ENCODE assay signal across 15 cellular contexts in the genomic region with DNA sequence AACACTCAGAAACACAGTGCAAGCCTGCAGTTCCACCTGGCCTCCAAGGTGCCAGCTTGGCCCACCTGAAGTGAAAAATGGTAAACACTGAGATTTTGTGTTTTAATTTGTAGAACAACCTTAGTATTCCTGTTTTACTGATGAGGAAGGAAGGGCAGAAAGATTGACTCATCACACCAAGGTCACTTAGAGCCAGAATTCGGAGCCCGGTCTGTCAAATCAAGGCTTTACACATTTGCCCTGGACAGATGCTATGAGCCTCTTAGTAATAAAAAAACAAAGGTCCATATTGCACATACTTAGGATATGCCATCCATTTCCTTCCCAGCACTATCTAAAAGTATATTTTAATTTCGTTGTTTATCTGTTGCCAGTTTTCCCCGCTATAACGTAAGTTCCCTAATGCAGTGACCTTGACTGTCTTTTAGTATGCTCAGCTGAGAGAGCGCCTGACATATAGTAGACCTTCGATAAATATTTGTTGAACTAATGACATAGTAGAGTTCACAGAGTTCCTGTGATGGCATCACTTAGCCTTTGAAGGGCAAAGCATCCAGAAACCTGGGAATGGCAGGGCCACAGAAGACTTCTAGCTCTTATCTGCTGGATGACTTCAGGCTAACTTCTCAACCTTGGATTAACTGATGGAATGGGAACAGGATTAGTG. TPM values are rescaled to one million over a fixed set of nuclear protein-coding genes. Genes with fewer than 3 reads are reported as not detected.
DNase-seq lines count a peak whose midpoint lies in the region; ATAC-seq, FAIRE-seq and TF ChIP-seq lines count a peak whose summit lies in the region.
"Had no signal": no experiment of that assay in that cellular context is flagged by ENCODE, and none has a peak within 500 bp of the region (broad histone marks: within the 10 kb centered on the region; RNA-seq: fewer than 3 reads in every experiment).

No MANE protein-coding gene starts in this region.

- H3K9me3 ChIP-seq in PC-9 (ENCODE audit: insufficient read depth, low read depth), result no peaks in the 10 kb centered on the region
- no peaks in the 10 kb centered on the region for H3K9me3 ChIP-seq in pancreas
- H3K9me3 ChIP-seq in thyroid gland, result no peaks in the 10 kb centered on the region
- H3K9me3 ChIP-seq: heart right ventricle, testis had no signal

- H3K27ac ChIP-seq in PC-9 (peak overlapping the region; percentile 63), epithelial cell of prostate (peak overlapping the region; percentile 67), pancreas (no peak overlapping the region), thyroid gland (no peak overlapping the region)

- no peak for FAIRE-seq in pancreas (lab: Jason Lieb, UNC)

- CTCF ChIA-PET in PC-9 (lab: Charles Lee), result interaction anchor here (0.6 kb wide), 1 partner anchor 68 kb away, joined by 3 read pairs; no protein-coding TSS in a partner anchor

- TF ChIP-seq CTCF in PC-9 (conservative IDR thresholded peaks at IDR 0.05) (no peak), pancreas (IDR thresholded peaks at IDR 0.05) (no peak), thyroid gland (IDR thresholded peaks at IDR 0.05) (no peak)

- POLR2A ChIA-PET in PC-9 (lab: Charles Lee; ENCODE audit: unreplicated experiment), result interaction anchor here (0.6 kb wide), 2 partner anchors 31 to 32 kb away, joined by 4 to 6 read pairs; no protein-coding TSS in a partner anchor
- POLR2A ChIA-PET in naive thymus-derived CD8-positive, alpha-beta T cell (lab: Charles Lee), result interaction anchor here (1.0 kb wide), 1 partner anchor 46 kb away, joined by 3 read pairs; the partner anchor contains the start of gene TBX21

- H3K9me2 ChIP-seq in PC-9 (ENCODE audit: insufficient read depth), result no peaks in the 10 kb centered on the region

- WGBS in pancreas, 2 donors, result 46 to 49% methylated on average over 7 of the region's 7 CpGs
- 90 to 92% methylated on average over 7 of the region's 7 CpGs for WGBS in thyroid gland, 2 donors

- H3K27me3 Mint-ChIP-seq in naive thymus-derived CD8-positive, alpha-beta T cell, result no peaks in the 10 kb centered on the region
- H3K27me3 Mint-ChIP-seq: activated naive CD8-positive, alpha-beta T cell treated with anti-CD3 and anti-CD28 coated beads, Interleukin-2, amount 10 ng/mL, durations not matched to agents 7 days and 5 days; T-helper 17 cell had no signal

- H3K27me3 ChIP-seq in PC-9 (ENCODE audit: insufficient read depth, low read depth) (no peaks in the 10 kb centered on the region), pancreas (no peaks in the 10 kb centered on the region), thyroid gland (no peaks in the 10 kb centered on the region)
- H3K27me3 ChIP-seq: heart right ventricle, testis had no signal

- H3K27ac Mint-ChIP-seq in naive thymus-derived CD8-positive, alpha-beta T cell, result peak overlapping the region in 5 of 10 donors; percentile 3 to 72 (median 49)
- H3K27ac Mint-ChIP-seq: activated naive CD8-positive, alpha-beta T cell treated with anti-CD3 and anti-CD28 coated beads, Interleukin-2, amount 10 ng/mL, durations not matched to agents 7 days and 5 days; T-helper 17 cell had no signal

- H3K36me3 ChIP-seq in PC-9 (ENCODE audit: low read depth) (peaks cover 16% of the 10 kb centered on the region), pancreas (peaks cover 3 to 10% (median 8%) of the 10 kb centered on the region in 3 donors), thyroid gland (peaks cover 10 to 15% of the 10 kb centered on the region in 2 donors)

- TF ChIP-seq POLR2A in thyroid gland (IDR thresholded peaks at IDR 0.05), result no peak

- H4K20me1 ChIP-seq in PC-9 (ENCODE audit: insufficient read depth), result peaks cover 13% of the 10 kb centered on the region; the same call in 1 of the 2 replicates

- H3K4me1 Mint-ChIP-seq in naive thymus-derived CD8-positive, alpha-beta T cell, result peaks cover 0 to 4% (median 1%) of the 10 kb centered on the region in 4 donors

- peak overlapping the region in 1 of 10 donors; percentile 12 for H3K4me3 Mint-ChIP-seq in naive thymus-derived CD8-positive, alpha-beta T cell
- H3K4me3 Mint-ChIP-seq: activated naive CD8-positive, alpha-beta T cell treated with anti-CD3 and anti-CD28 coated beads, Interleukin-2, amount 10 ng/mL, durations not matched to agents 7 days and 5 days; T-helper 17 cell had no signal

- H3K36me3 Mint-ChIP-seq in naive thymus-derived CD8-positive, alpha-beta T cell, result peaks cover 0 to 46% (median 13%) of the 10 kb centered on the region in 3 donors

- peak in 3 of 4 donors; percentile 23 to 47 (median 29) for ATAC-seq in pancreas
- ATAC-seq in GM21447 (IDR thresholded peaks at IDR 0.05; ENCODE audit: unreplicated experiment), result no peak
- no peak for ATAC-seq in naive thymus-derived CD8-positive, alpha-beta T cell
- ATAC-seq: T-helper 17 cell had no signal

- no peaks in the 10 kb centered on the region for H3K79me2 ChIP-seq in PC-9 (ENCODE audit: low read depth)

- H3F3A ChIP-seq in PC-9 (ENCODE audit: insufficient read depth, low read depth), result peaks cover 67% of the 10 kb centered on the region

- H3K9me3 Mint-ChIP-seq in naive thymus-derived CD8-positive, alpha-beta T cell, result no peaks in the 10 kb centered on the region
- H3K9me3 Mint-ChIP-seq: activated naive CD8-positive, alpha-beta T cell treated with anti-CD3 and anti-CD28 coated beads, Interleukin-2, amount 10 ng/mL, durations not matched to agents 7 days and 5 days had no signal

- H2AFZ ChIP-seq in PC-9, result no peak overlapping the region

- H3K4me2 ChIP-seq in PC-9, result no peak overlapping the region

- peak; percentile 53 for DNase-seq in EL
- DNase-seq in PC-9, result no peak
- no peak for DNase-seq in epithelial cell of prostate (ENCODE audit: low read depth, low spot score)
- no peak for DNase-seq in pancreas
- no peak for DNase-seq in thyroid gland
- DNase-seq in naive thymus-derived CD8-positive, alpha-beta T cell, result no peak
- DNase-seq: activated CD4-positive, alpha-beta T cell treated with anti-CD3 and anti-CD28 coated beads, Interleukin-2, amount 50 U/mL, for 48 hours; activated naive CD8-positive, alpha-beta T cell treated with anti-CD3 and anti-CD28 coated beads, Interleukin-2, amount 10 ng/mL, durations not matched to agents 7 days and 5 days; DMS153; heart right ventricle; T-helper 17 cell; testis had no signal

- no peaks in the 10 kb centered on the region for H3K4me1 ChIP-seq in PC-9 (replicated peaks; ENCODE audit: insufficient read depth)
- H3K4me1 ChIP-seq in pancreas, result peaks cover 0 to 6% (median 0%) of the 10 kb centered on the region in 3 donors
- no peaks in the 10 kb centered on the region for H3K4me1 ChIP-seq in thyroid gland

- BruUV-seq in PC-9 (replicated peaks; lab: Mats Ljungman, UMichigan), result no TSS peak

- H3K4me3 ChIP-seq in PC-9, result no peak overlapping the region
- H3K4me3 ChIP-seq in pancreas, result no peak overlapping the region
- no peak overlapping the region for H3K4me3 ChIP-seq in thyroid gland (replicated peaks in 1 of 3)
- H3K4me3 ChIP-seq: heart right ventricle, lung, testis had no signal

- intact Hi-C loops in PC-9 (cut with micrococcal nuclease; ENCODE audit: unreplicated experiment) (no loop called here), pancreas (cut with DNase I) (no loop called here), thyroid gland (cut with DNase I) (no loop called here)

RNA-seq across cellular contexts. Expression of gene TBKBP1, which starts 7.2 kb away (rescaled TPM):
- 3.3 and 4.9 TPM in 2 replicates for total RNA-seq in PC-9 (2021)
- 1 to 10 TPM; 4.7 to 7.0 (median 5.7) TPM for total RNA-seq in pancreas
- polyA plus RNA-seq in pancreas, result 10 to 100 TPM; 11.1 to 21.2 TPM
- total RNA-seq in thyroid gland, result 10 to 100 TPM in 2 of 4 donors, 1 to 10 TPM in 2; 8.2 to 11.0 (median 10.0) TPM
- total RNA-seq in naive thymus-derived CD8-positive, alpha-beta T cell, result 1 to 10 TPM; 1.4 to 3.1 TPM
- under 1 TPM in 2 of 3 donors, not detected in 1; 0.07 to 0.59 TPM for polyA plus RNA-seq in naive thymus-derived CD8-positive, alpha-beta T cell

RNA-seq across cellular contexts. Expression of gene KPNB1, which starts 37.1 kb away (rescaled TPM):
- total RNA-seq in PC-9 (2021), result 305 and 306 TPM in 2 replicates
- total RNA-seq in pancreas, result 100 to 1,000 TPM in 5 of 6 donors, 10 to 100 TPM in 1; 91.5 to 126 (median 118) TPM
- 10 to 100 TPM; 18.1 to 36.7 TPM for polyA plus RNA-seq in pancreas
- total RNA-seq in thyroid gland, result 100 to 1,000 TPM; 134 to 207 (median 170) TPM
- total RNA-seq in naive thymus-derived CD8-positive, alpha-beta T cell, result 100 to 1,000 TPM; 217 to 252 TPM
- 10 to 100 TPM; 22.8 to 32.2 (median 25.7) TPM for polyA plus RNA-seq in naive thymus-derived CD8-positive, alpha-beta T cell

RNA-seq across cellular contexts. Expression of gene TBX21, which starts 46.2 kb away (rescaled TPM):
- total RNA-seq in PC-9 (2021) (not detected in 2 replicates), pancreas (under 1 TPM in 5 of 6 donors, not detected in 1; 0.16 to 0.40 (median 0.19) TPM), thyroid gland (1 to 10 TPM in 2 of 4 donors, under 1 TPM in 2; 0.40 to 2.9 (median 0.87) TPM)
- polyA plus RNA-seq in pancreas, result under 1 TPM in 1 of 2 donors, not detected in 1; 0.09 TPM
- 1 to 10 TPM; 1.6 to 2.1 TPM for total RNA-seq in naive thymus-derived CD8-positive, alpha-beta T cell
- polyA plus RNA-seq in naive thymus-derived CD8-positive, alpha-beta T cell, result 10 to 100 TPM in 1 of 3 donors, 1 to 10 TPM in 1, under 1 TPM in 1; 0.42 to 27.4 (median 1.3) TPM
- total RNA-seq: LHCN-M2 had no signal

Comparison
In these comparisons a context has a peak if more than half of its experiments do, and no peak if none do; other contexts are left out.
1. H3K27ac ChIP-seq: peak in PC-9 (single experiment) and epithelial cell of prostate (single experiment); none in pancreas (0 of 4) and thyroid gland (0 of 3).
2. ATAC-seq: peak in pancreas (3 of 4); none in GM21447 (single experiment) and naive thymus-derived CD8-positive, alpha-beta T cell (0 of 2).